9 cellular contexts compared by ENCODE assay signal in genomic region chr3:24494616-24495333, GRCh38. TPM values are rescaled to one million over a fixed set of nuclear protein-coding genes. Genes with fewer than 3 reads are reported as not detected.
DNase-seq lines count a peak whose midpoint lies in the region; ATAC-seq, FAIRE-seq and TF ChIP-seq lines count a peak whose summit lies in the region.
"Had no signal": no experiment of that assay in that cellular context is flagged by ENCODE, and none has a peak within 500 bp of the region (broad histone marks: within the 10 kb centered on the region; RNA-seq: fewer than 3 reads in every experiment).

Gene THRB (minus strand): TSS chr3:24494850.

- WGBS in HUES64: under 1% methylated on average over 82 of the region's 82 CpGs
- 1% methylated on average over 54 to 82 of the region's 82 CpGs for WGBS in pancreas, 2 donors

- peak within 1 kb of the TSS; percentile 49; the same call in 1 of the 2 replicates for H3K9ac ChIP-seq in HUES64 (ENCODE audit: low read depth, low read length)

- H3K9me3 Mint-ChIP-seq in activated naive CD4-positive, alpha-beta T cell treated with anti-CD3 and anti-CD28 coated beads, Interleukin-2, amount 50 U/mL, for 24 hours: no peaks in the 10 kb centered on the region

- H3K4me1 Mint-ChIP-seq in activated naive CD4-positive, alpha-beta T cell treated with anti-CD3 and anti-CD28 coated beads, Interleukin-2, amount 50 U/mL, for 24 hours: no peaks in the 10 kb centered on the region

- H3K4me3 Mint-ChIP-seq in activated naive CD4-positive, alpha-beta T cell treated with anti-CD3 and anti-CD28 coated beads, Interleukin-2, amount 50 U/mL, for 24 hours: no peak within 1 kb of the TSS

- H3K27me3 Mint-ChIP-seq in activated naive CD4-positive, alpha-beta T cell treated with anti-CD3 and anti-CD28 coated beads, Interleukin-2, amount 50 U/mL, for 24 hours: peaks cover 36% of the 10 kb centered on the region

- H3K4me1 ChIP-seq in HUES64 (ENCODE audit: insufficient read depth, low read length): peaks cover 52% of the 10 kb centered on the region
- peaks cover 0 to 25% of the 10 kb centered on the region in 2 donors for H3K4me1 ChIP-seq in right atrium auricular region
- H3K4me1 ChIP-seq in pancreas: peaks cover 0 to 11% (median 8%) of the 10 kb centered on the region in 3 donors

- peak within 1 kb of the TSS; percentile 62 for H3K27ac Mint-ChIP-seq in activated naive CD4-positive, alpha-beta T cell treated with anti-CD3 and anti-CD28 coated beads, Interleukin-2, amount 50 U/mL, for 24 hours

- no peak for FAIRE-seq in pancreas (lab: Jason Lieb, UNC)
- FAIRE-seq: islet of Langerhans had no signal

- no peaks in the 10 kb centered on the region for H3K9me3 ChIP-seq in HUES64 (ENCODE audit: insufficient read depth, low read depth, low read length)
- H3K9me3 ChIP-seq in right atrium auricular region: no peaks in the 10 kb centered on the region
- H3K9me3 ChIP-seq in pancreas: no peaks in the 10 kb centered on the region

- H3K36me3 ChIP-seq in HUES64 (ENCODE audit: insufficient read depth, low read length) (no peaks in the 10 kb centered on the region), right atrium auricular region (no peaks in the 10 kb centered on the region), pancreas (no peaks in the 10 kb centered on the region)

- intact Hi-C loops in pancreas (cut with DNase I): loop anchor here in 1 of 3 donors (10.0 kb wide), 1 partner anchor 130 kb away; no protein-coding TSS in a partner anchor

- TF ChIP-seq CTCF in right atrium auricular region (IDR thresholded peaks at IDR 0.05): peak in 1 of 2 donors; percentile 45
- TF ChIP-seq CTCF in pancreas (IDR thresholded peaks at IDR 0.05): peak in 1 of 4 donors; percentile 10

- H3K27ac ChIP-seq in HUES64 (ENCODE audit: low read depth, low read length): peak within 1 kb of the TSS; percentile 61; the same call in 1 of the 2 replicates
- H3K27ac ChIP-seq in angular gyrus (ENCODE audit: low read depth, low read length): peak within 1 kb of the TSS; percentile 81
- peak within 1 kb of the TSS; percentile 84 to 90 for H3K27ac ChIP-seq in right atrium auricular region
- H3K27ac ChIP-seq in pancreas: peak within 1 kb of the TSS; percentile 96 to 98 (median 97)

- ATAC-seq in pancreas (peak; percentile 66 to 76 (median 68)), GM18870 (IDR thresholded peaks at IDR 0.05; ENCODE audit: unreplicated experiment) (no peak)

- no peak for DNase-seq in activated naive CD4-positive, alpha-beta T cell (lab: John Stamatoyannopoulos, UW)
- DNase-seq in right atrium auricular region (ENCODE audit: low spot score) (peak; percentile 76), pancreas (peak; percentile 76 to 89 (median 81)), NCI-H1694 (lab: John Stamatoyannopoulos, UW) (no peak)

- H3K36me3 Mint-ChIP-seq in activated naive CD4-positive, alpha-beta T cell treated with anti-CD3 and anti-CD28 coated beads, Interleukin-2, amount 50 U/mL, for 24 hours: no peaks in the 10 kb centered on the region

- peaks cover 50% of the 10 kb centered on the region for H3K27me3 ChIP-seq in HUES64 (ENCODE audit: insufficient read depth, low read length)
- no peaks in the 10 kb centered on the region for H3K27me3 ChIP-seq in right atrium auricular region
- no peaks in the 10 kb centered on the region for H3K27me3 ChIP-seq in pancreas

- H3K4me3 ChIP-seq in HUES64 (ENCODE audit: low read length): peak within 1 kb of the TSS; percentile 74
- H3K4me3 ChIP-seq in right atrium auricular region: peak within 1 kb of the TSS; percentile 57 to 78
- peak within 1 kb of the TSS; percentile 56 to 76 (median 70) for H3K4me3 ChIP-seq in pancreas

RNA-seq across cellular contexts. Expression of gene THRB, which starts in this region (rescaled TPM):
- polyA plus RNA-seq in HUES64 (2013, experiment 1 of 2): 0.85 TPM
- 1.3 TPM for polyA plus RNA-seq in HUES64 (2013, experiment 2 of 2)
- total RNA-seq in right atrium auricular region (1 to 10 TPM; 4.2 to 7.0 TPM), pancreas (10 to 100 TPM in 2 of 6 donors, 1 to 10 TPM in 4; 6.6 to 12.4 (median 8.7) TPM)
- 1 to 10 TPM; 2.1 to 2.3 TPM for polyA plus RNA-seq in pancreas

Comparison
In these comparisons a context has a peak if more than half of its experiments do, and no peak if none do; other contexts are left out.
1. DNase-seq: peak in right atrium auricular region (single experiment) and pancreas (6 of 6); none in activated naive CD4-positive, alpha-beta T cell (0 of 4) and NCI-H1694 (single experiment).
2. Peak in every context shown above with its lines, with median percentiles within 50 percentile points of each other: H3K27ac ChIP-seq and H3K4me3 ChIP-seq.